In genomic region chr7:108526768-108527017, GRCh38 we compare ENCODE assay signal across 8 cellular contexts. TPM values are rescaled to one million over a fixed set of nuclear protein-coding genes. Genes with fewer than 3 reads are reported as not detected.
DNase-seq lines count a peak whose midpoint lies in the region; ATAC-seq and TF ChIP-seq lines count a peak whose summit lies in the region.

No MANE protein-coding gene starts in this region.

- peaks cover 40% of the 10 kb centered on the region for H3K79me2 ChIP-seq in DND-41 (ENCODE audit: insufficient read depth, low read length)

- H3K27me3 Mint-ChIP-seq in progenitor cell of endocrine pancreas: no peaks in the 10 kb centered on the region

- peak overlapping the region; percentile 98 for H3K27ac Mint-ChIP-seq in progenitor cell of endocrine pancreas

- H3K9ac ChIP-seq in DND-41 (ENCODE audit: low read depth, low read length): peak overlapping the region; percentile 62

- peaks cover 43% of the 10 kb centered on the region for H3K4me1 ChIP-seq in DND-41 (ENCODE audit: insufficient read depth, low read length)
- peaks cover 6% of the 10 kb centered on the region for H3K4me1 ChIP-seq in SJSA1 (replicated peaks)
- peaks cover 30 to 41% (median 36%) of the 10 kb centered on the region in 4 donors for H3K4me1 ChIP-seq in esophagus muscularis mucosa

- TF ChIP-seq POLR2A in esophagus muscularis mucosa (IDR thresholded peaks at IDR 0.05; ENCODE audit: low read depth): no peak

- no peaks in the 10 kb centered on the region for H3K9me3 Mint-ChIP-seq in progenitor cell of endocrine pancreas (ENCODE audit: low read depth)

- H2AFZ ChIP-seq in DND-41 (ENCODE audit: low read depth, low read length): peak overlapping the region; percentile 51

- H3K4me1 Mint-ChIP-seq in progenitor cell of endocrine pancreas (ENCODE audit: low read depth): peaks cover 30% of the 10 kb centered on the region

- H3K27me3 ChIP-seq in DND-41 (ENCODE audit: insufficient read depth, low read length, poor library complexity) (no peaks in the 10 kb centered on the region), SJSA1 (replicated peaks) (no peaks in the 10 kb centered on the region), esophagus muscularis mucosa (no peaks in the 10 kb centered on the region)

- TF ChIP-seq CTCF in DND-41 (IDR thresholded peaks at IDR 0.05; ENCODE audit: borderline replicate concordance, extremely low read depth, low read length, poor library complexity, severe bottlenecking) (no peak), esophagus muscularis mucosa (IDR thresholded peaks at IDR 0.05) (no peak), progenitor cell of endocrine pancreas (IDR thresholded peaks at IDR 0.05; ENCODE audit: unreplicated experiment) (no peak)

- peak overlapping the region; percentile 63 for H3K4me2 ChIP-seq in DND-41 (ENCODE audit: insufficient read depth, low read length)

- H3K4me3 ChIP-seq in DND-41 (ENCODE audit: low read depth in 1 of 2, low read length in 2 of 2) (peak overlapping the region; percentile 44 to 93), SJSA1 (peak overlapping the region; percentile 58), esophagus muscularis mucosa (peak overlapping the region; percentile 76 to 85 (median 78))

- H3K27ac ChIP-seq in DND-41 (ENCODE audit: low read length) (peak overlapping the region; percentile 76), SJSA1 (peak overlapping the region; percentile 67), esophagus muscularis mucosa (replicated peaks in 1 of 4) (peak overlapping the region; percentile 95 to 98 (median 98))

- WGBS in esophagus muscularis mucosa: 13% methylated on average over 3 of the region's 3 CpGs

- no peaks in the 10 kb centered on the region for H3K36me3 ChIP-seq in DND-41 (ENCODE audit: insufficient read depth, low read length)
- no peaks in the 10 kb centered on the region for H3K36me3 ChIP-seq in SJSA1
- no peaks in the 10 kb centered on the region for H3K36me3 ChIP-seq in esophagus muscularis mucosa

- intact Hi-C loops in esophagus muscularis mucosa (cut with DNase I): no loop called here

- no peaks in the 10 kb centered on the region for H4K20me1 ChIP-seq in DND-41 (ENCODE audit: insufficient read depth, low read length)

- ATAC-seq in DND-41 (ENCODE audit: insufficient read depth, low read depth): no peak
- ATAC-seq in HG03175 (IDR thresholded peaks at IDR 0.05; ENCODE audit: unreplicated experiment): no peak
- no peak for ATAC-seq in HG03439 (IDR thresholded peaks at IDR 0.05; ENCODE audit: unreplicated experiment)

- H3K9me3 ChIP-seq in DND-41 (ENCODE audit: insufficient read depth, low read length, severe bottlenecking): no peaks in the 10 kb centered on the region
- H3K9me3 ChIP-seq in SJSA1 (replicated peaks): no peaks in the 10 kb centered on the region
- H3K9me3 ChIP-seq in esophagus muscularis mucosa: no peaks in the 10 kb centered on the region

- no peak for TF ChIP-seq EP300 in esophagus muscularis mucosa (IDR thresholded peaks at IDR 0.05)

- H3K36me3 Mint-ChIP-seq in progenitor cell of endocrine pancreas (ENCODE audit: insufficient read depth): no peaks in the 10 kb centered on the region

- no peak for DNase-seq in DND-41
- DNase-seq in SJSA1 (ENCODE audit: low read depth in 1 of 2, low spot score in 2 of 2): no peak
- DNase-seq in esophagus muscularis mucosa (ENCODE audit: extremely low spot score): no peak
- DNase-seq in progenitor cell of endocrine pancreas (ENCODE audit: low spot score, unreplicated experiment): no peak
- DNase-seq in activated CD4-positive, alpha-beta T cell treated with anti-CD3 and anti-CD28 coated beads for 4 hours: no peak
- DNase-seq in OCI-M1 (lab: John Stamatoyannopoulos, UW): no peak

- H3K4me3 Mint-ChIP-seq in progenitor cell of endocrine pancreas (ENCODE audit: low read depth): peak overlapping the region; percentile 94

RNA-seq across cellular contexts. Expression of gene PNPLA8, which starts 0.8 kb away (rescaled TPM):
- 25.6 and 27.1 TPM in 2 replicates for total RNA-seq in SJSA1 (2014; rRNA removed; shearing (Covaris generic))
- total RNA-seq in esophagus muscularis mucosa: 10 to 100 TPM; 21.2 to 48.7 (median 32.6) TPM
- 17.1 TPM in 2 replicates for total RNA-seq in progenitor cell of endocrine pancreas

RNA-seq across cellular contexts. Expression of gene THAP5, which starts 42.8 kb away (rescaled TPM):
- total RNA-seq in SJSA1 (2014; rRNA removed; shearing (Covaris generic)): 29.8 and 39.1 TPM in 2 replicates
- total RNA-seq in esophagus muscularis mucosa (10 to 100 TPM; 23.1 to 27.7 (median 27.3) TPM), progenitor cell of endocrine pancreas (19.4 and 21.4 TPM in 2 replicates)

RNA-seq across cellular contexts. Expression of gene DNAJB9, which starts 43.0 kb away (rescaled TPM):
- 16.1 and 16.2 TPM in 2 replicates for total RNA-seq in SJSA1 (2014; rRNA removed; shearing (Covaris generic))
- 10 to 100 TPM; 17.9 to 41.9 (median 28.0) TPM for total RNA-seq in esophagus muscularis mucosa
- 19.5 TPM in 2 replicates for total RNA-seq in progenitor cell of endocrine pancreas
